Comparison of ENCODE assay signal across 31 cellular contexts in genomic region chr6:81718126-81718525, GRCh38.
"Had no signal": no experiment of that assay in that cellular context is flagged by ENCODE, and none has a peak within 500 bp of the region (broad histone marks: within the 10 kb centered on the region; RNA-seq: fewer than 3 reads in every experiment).

No MANE protein-coding gene starts in this region.

- H3K36me3 Mint-ChIP-seq: mesothelial cell of epicardium; naive B cell; natural killer cell treated with Interleukin-12 subunit alpha and Interleukin-12 subunit beta and Interleukin-15 and Interleukin-18, amount 100 ng/mL, for 72 hours had no signal

- H3K27ac ChIP-seq: coronary artery, esophagus squamous epithelium, gastrocnemius medialis, left lung, neutrophil, parathyroid adenoma, suprapubic skin, transverse colon, upper lobe of right lung, uterus had no signal

- H3K4me1 ChIP-seq: esophagus squamous epithelium, gastrocnemius medialis, left lung, parathyroid adenoma, suprapubic skin, transverse colon, upper lobe of right lung, uterus had no signal

- H3K27me3 ChIP-seq: esophagus squamous epithelium, gastrocnemius medialis, left lung, neutrophil, suprapubic skin, transverse colon, upper lobe of right lung, uterus had no signal

- ATAC-seq: gastrocnemius medialis; left lung; mucosa of descending colon; natural killer cell treated with Interleukin-12 subunit alpha and Interleukin-12 subunit beta and Interleukin-15 and Interleukin-18, amount 100 ng/mL, for 72 hours; sciatic nerve; stimulated activated naive CD8-positive, alpha-beta T cell treated with anti-CD3 and anti-CD28 coated beads, Interleukin-15, amount 100 ng/mL, for 72 hours; upper lobe of right lung had no signal

- H3K9me3 ChIP-seq: esophagus squamous epithelium, gastrocnemius medialis, left lung, mucosa of descending colon, neutrophil, suprapubic skin, transverse colon, upper lobe of right lung, uterus had no signal

- H3K4me1 Mint-ChIP-seq: mesothelial cell of epicardium; stimulated activated naive CD8-positive, alpha-beta T cell treated with anti-CD3 and anti-CD28 coated beads, Interleukin-15, amount 100 ng/mL, for 72 hours had no signal

- H3K27me3 Mint-ChIP-seq: naive B cell; natural killer cell treated with Interleukin-12 subunit alpha and Interleukin-12 subunit beta and Interleukin-15 and Interleukin-18, amount 100 ng/mL, for 72 hours; progenitor cell of endocrine pancreas; stimulated activated naive CD8-positive, alpha-beta T cell treated with anti-CD3 and anti-CD28 coated beads, Interleukin-15, amount 100 ng/mL, for 72 hours had no signal

- H3K36me3 ChIP-seq: esophagus squamous epithelium, gastrocnemius medialis, left lung, neutrophil, suprapubic skin, transverse colon, upper lobe of right lung, uterus had no signal

- H3K4me3 Mint-ChIP-seq: mesothelial cell of epicardium; naive B cell; natural killer cell treated with Interleukin-12 subunit alpha and Interleukin-12 subunit beta and Interleukin-15 and Interleukin-18, amount 100 ng/mL, for 72 hours; neural crest cell; stimulated activated naive CD8-positive, alpha-beta T cell treated with anti-CD3 and anti-CD28 coated beads, Interleukin-15, amount 100 ng/mL, for 72 hours had no signal

- FAIRE-seq: endothelial cell of umbilical vein, kidney had no signal

- DNase-seq: dermis blood vessel endothelial cell; effector memory CD4-positive, alpha-beta T cell; esophagus squamous epithelium; foreskin fibroblast; gastrocnemius medialis; head of caudate nucleus; kidney; left lung; mesenchymal stem cell; mucosa of descending colon; naive B cell; stimulated activated CD4-positive, alpha-beta T cell treated with anti-CD3 and anti-CD28 coated beads, Interleukin-12 subunit alpha, Interleukin-12 subunit beta, amount 100 ng/mL, for 4 hours; stimulated activated CD4-positive, alpha-beta T cell treated with anti-CD3 and anti-CD28 coated beads, Interleukin-1b, Interleukin-23, amount 100 ng/mL, for 48 hours; stimulated activated CD4-positive, alpha-beta T cell treated with anti-CD3 and anti-CD28 coated beads, Interleukin-4, amount 100 ng/mL, for 1 hour; stimulated activated CD8-positive, alpha-beta memory T cell treated with anti-CD3 and anti-CD28 coated beads, Interleukin-4, amount 100 ng/mL, for 48 hours; stimulated activated naive CD4-positive, alpha-beta T cell; stimulated activated naive CD8-positive, alpha-beta T cell treated with anti-CD3 and anti-CD28 coated beads, Interleukin-15, amount 100 ng/mL, for 72 hours; transverse colon; upper lobe of right lung; uterus had no signal

- H3K27ac Mint-ChIP-seq: mesothelial cell of epicardium; naive B cell; natural killer cell treated with Interleukin-12 subunit alpha and Interleukin-12 subunit beta and Interleukin-15 and Interleukin-18, amount 100 ng/mL, for 72 hours; progenitor cell of endocrine pancreas; stimulated activated naive CD8-positive, alpha-beta T cell treated with anti-CD3 and anti-CD28 coated beads, Interleukin-15, amount 100 ng/mL, for 72 hours had no signal

- H3K4me3 ChIP-seq: coronary artery, esophagus squamous epithelium, gastrocnemius medialis, left lung, mucosa of descending colon, smooth muscle cell, suprapubic skin, transverse colon, upper lobe of right lung, uterus had no signal

- H3K9me3 Mint-ChIP-seq: mesothelial cell of epicardium; naive B cell; natural killer cell treated with Interleukin-12 subunit alpha and Interleukin-12 subunit beta and Interleukin-15 and Interleukin-18, amount 100 ng/mL, for 72 hours; neural crest cell; stimulated activated naive CD8-positive, alpha-beta T cell treated with anti-CD3 and anti-CD28 coated beads, Interleukin-15, amount 100 ng/mL, for 72 hours had no signal
